Comparison of ENCODE assay signal across 1 cellular context in genomic region chr12:95104919-95105452, GRCh38.
TF ChIP-seq lines count a peak whose summit lies in the region.

No MANE protein-coding gene starts in this region.

TF ChIP-seq in GM23338, 12 proteins besides CTCF, POLR2A, EP300 and RAD21:
- TF ChIP-seq STAT1 (IDR thresholded peaks at IDR 0.05; ENCODE audit: unreplicated experiment) (no peak), NANOG (IDR thresholded peaks at IDR 0.05; ENCODE audit: borderline replicate concordance) (no peak), EZH2phosphoT487 (IDR thresholded peaks at IDR 0.05; ENCODE audit: unreplicated experiment) (no peak), REST (IDR thresholded peaks at IDR 0.05; ENCODE audit: unreplicated experiment) (no peak), POLR2AphosphoS5 (IDR thresholded peaks at IDR 0.05; ENCODE audit: low read depth) (no peak)
TF ChIP-seq in GM23338: peak in this region for 0.
